ENCODE assay signal across 23 cellular contexts in the genomic region with DNA sequence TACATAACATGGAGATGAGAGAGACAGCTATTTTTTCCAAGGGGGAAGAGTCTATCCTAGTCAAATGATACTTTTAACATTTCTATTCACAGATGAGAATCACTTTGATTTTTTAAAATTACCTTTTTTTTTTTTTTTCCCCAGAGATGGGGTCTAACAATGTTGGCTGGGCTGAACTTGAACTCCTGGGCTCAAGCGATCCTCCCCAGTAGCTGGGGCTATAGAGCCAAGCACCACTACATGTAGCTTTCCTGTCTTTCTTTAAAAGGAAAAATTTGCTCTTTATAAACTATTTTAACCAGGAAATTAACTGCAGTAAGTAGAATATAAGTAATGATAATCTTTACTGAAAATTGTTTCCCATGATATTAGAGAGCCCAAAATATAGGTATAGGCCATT. TPM values are rescaled to one million over a fixed set of nuclear protein-coding genes. Genes with fewer than 3 reads are reported as not detected.
DNase-seq lines count a peak whose midpoint lies in the region; ATAC-seq and TF ChIP-seq lines count a peak whose summit lies in the region.
"Had no signal": no experiment of that assay in that cellular context is flagged by ENCODE, and none has a peak within 500 bp of the region (broad histone marks: within the 10 kb centered on the region; RNA-seq: fewer than 3 reads in every experiment).

No MANE protein-coding gene starts in this region.

- peaks cover 72% of the 10 kb centered on the region for H3K79me2 ChIP-seq in osteoblast (ENCODE audit: insufficient read depth, low read length)

- peaks cover 25% of the 10 kb centered on the region for H3K4me1 ChIP-seq in HEK293 (ENCODE audit: control insufficient read depth, insufficient read depth, low read length)
- peaks cover 41% of the 10 kb centered on the region for H3K4me1 ChIP-seq in osteoblast (ENCODE audit: insufficient read depth, low read length)

- no peaks in the 10 kb centered on the region for H3K36me3 ChIP-seq in HEK293 (ENCODE audit: control insufficient read depth in 2 of 2, insufficient read depth in 1 of 2, low read length in 2 of 2)
- peaks cover 8% of the 10 kb centered on the region for H3K36me3 ChIP-seq in osteoblast (ENCODE audit: insufficient read depth, low read length)
- H3K36me3 ChIP-seq: thyroid gland had no signal

- POLR2A ChIA-PET in HEK293 (lab: Yijun Ruan, JAX): no interaction called here

- peak; percentile 24; the same call in 1 of the 2 replicates for TF ChIP-seq CTCF in HEK293 (tag by site-specific recombination; IDR thresholded peaks at IDR 0.05)
- peak; percentile 50 for TF ChIP-seq CTCF in astrocyte of the spinal cord (IDR thresholded peaks at IDR 0.05; ENCODE audit: low read depth, low read length)
- TF ChIP-seq CTCF in fibroblast of mammary gland (conservative IDR thresholded peaks at IDR 0.05; ENCODE audit: control insufficient read depth, insufficient read depth, low read depth, low read length): peak; percentile 30
- peak; percentile 25 for TF ChIP-seq CTCF in osteoblast (IDR thresholded peaks at IDR 0.05; ENCODE audit: extremely low read depth, low read depth, low read length)

- in situ Hi-C loops in astrocyte of the spinal cord (cut with HindIII; ENCODE audit: low sequenced_read_pairs): no loop called here

- no peak overlapping the region for H3K27ac ChIP-seq in HEK293 (ENCODE audit: extremely low read depth, low read depth, low read length)
- H3K27ac ChIP-seq in osteoblast (ENCODE audit: low read depth, low read length): no peak overlapping the region
- H3K27ac ChIP-seq: RWPE1, thyroid gland had no signal

- peak overlapping the region; percentile 72 for H3K4me2 ChIP-seq in osteoblast (ENCODE audit: insufficient read depth, low read length)

- no peak overlapping the region for H2AFZ ChIP-seq in osteoblast (ENCODE audit: low read length)

- H3K9me3 ChIP-seq in HEK293 (ENCODE audit: control insufficient read depth, insufficient read depth, low read depth, low read length) (no peaks in the 10 kb centered on the region), osteoblast (ENCODE audit: low read depth, low read length) (no peaks in the 10 kb centered on the region)
- H3K9me3 ChIP-seq: thyroid gland had no signal

- H4K20me1 ChIP-seq in osteoblast (ENCODE audit: insufficient read depth, low read length): peaks cover 55% of the 10 kb centered on the region

- H3K27me3 ChIP-seq in osteoblast (ENCODE audit: insufficient read depth, low read length): no peaks in the 10 kb centered on the region
- H3K27me3 ChIP-seq: thyroid gland had no signal

- ATAC-seq in GM21529 (IDR thresholded peaks at IDR 0.05; ENCODE audit: unreplicated experiment): no peak
- ATAC-seq: activated T-cell treated with anti-CD3 and anti-CD28 coated beads, Interleukin-2, amount 50 U/mL, for 72 hours; naive thymus-derived CD4-positive, alpha-beta T cell had no signal

- DNase-seq in astrocyte of the spinal cord (ENCODE audit: low read depth, low spot score) (no peak), fibroblast of mammary gland (ENCODE audit: low read depth) (no peak), osteoblast (ENCODE audit: insufficient read length, low spot score, missing footprints) (no peak), C1 segment of cervical spinal cord (lab: John Stamatoyannopoulos, UW) (no peak), NCI-H510A (lab: John Stamatoyannopoulos, UW) (no peak), T1000 (lab: John Stamatoyannopoulos, UW) (no peak)
- DNase-seq: activated CD4-positive, CD25-positive, alpha-beta regulatory T cell treated with anti-CD3 and anti-CD28 coated beads, Interleukin-2, amount 50 U/mL, for 72 hours; activated naive CD4-positive, alpha-beta T cell treated with anti-CD3 and anti-CD28 coated beads, Interleukin-2, amount 10 ng/mL, durations not matched to agents 7 days and 5 days; activated T-cell treated with anti-CD3 and anti-CD28 coated beads, Interleukin-2, amount 50 U/mL, for 72 hours; anterior cingulate cortex; DMS79 treated with DMSO at 0.1 percent for 48 hours; H7; naive thymus-derived CD4-positive, alpha-beta T cell; NCI-H1048; NCI-H2029 treated with DMSO at 0.1 percent for 48 hours; NCI-H446; stimulated activated CD4-positive, alpha-beta T cell treated with anti-CD3 and anti-CD28 coated beads, Interleukin-1b, Interleukin-23, amount 100 ng/mL, for 48 hours; stimulated activated naive CD4-positive, alpha-beta T cell treated with Interleukin-2 at 50 U/mL for 16 hours; thyroid gland had no signal

- CTCF ChIA-PET in HEK293 (lab: Yijun Ruan, JAX): interaction anchor here (0.6 kb wide), 3 partner anchors 51 to 532 kb away, joined by 3 to 4 read pairs (median 3); no protein-coding TSS in a partner anchor

- H3K4me3 ChIP-seq in HEK293 (ENCODE audit: low read depth, low read length) (no peak overlapping the region), astrocyte of the spinal cord (ENCODE audit: low read depth, low read length) (peak overlapping the region; percentile 9), fibroblast of mammary gland (ENCODE audit: control insufficient read depth, low read depth, low read length) (no peak overlapping the region), osteoblast (ENCODE audit: insufficient read depth, low read length) (no peak overlapping the region)
- H3K4me3 ChIP-seq: thyroid gland had no signal

TF ChIP-seq in HEK293, 187 proteins besides CTCF, POLR2A, EP300 and RAD21 (continues in another document):
- no peak for TF ChIP-seq ZNF830 (tag by site-specific recombination; IDR thresholded peaks at IDR 0.05; ENCODE audit: low read depth)
- TF ChIP-seq ZBTB10 (tag by site-specific recombination; IDR thresholded peaks at IDR 0.05): no peak
- no peak for TF ChIP-seq ZNF837 (tag by site-specific recombination; IDR thresholded peaks at IDR 0.05)
- no peak for TF ChIP-seq ZNF175 (tag by site-specific recombination; IDR thresholded peaks at IDR 0.05)
- no peak for TF ChIP-seq ZNF707 (tag by site-specific recombination; IDR thresholded peaks at IDR 0.05)
- TF ChIP-seq ZXDB (tag by site-specific recombination; IDR thresholded peaks at IDR 0.05): no peak
- no peak for TF ChIP-seq PBX3 (CRISPR knock-in tag; IDR thresholded peaks at IDR 0.05)
- TF ChIP-seq MEIS1 (CRISPR knock-in tag; IDR thresholded peaks at IDR 0.05; ENCODE audit: borderline replicate concordance): no peak
- TF ChIP-seq KLF17 (tag by site-specific recombination; IDR thresholded peaks at IDR 0.05): no peak
- TF ChIP-seq KLF8 (tag by site-specific recombination; IDR thresholded peaks at IDR 0.05): no peak
- no peak for TF ChIP-seq ZNF335 (tag by site-specific recombination; conservative IDR thresholded peaks at IDR 0.05)

RNA-seq across cellular contexts. Expression of gene PRICKLE1, which starts 3.3 kb away (rescaled TPM):
- total RNA-seq in osteoblast: 13.0 and 14.7 TPM in 2 replicates
- total RNA-seq: activated CD8-positive, alpha-beta memory T cell treated with anti-CD3 and anti-CD28 coated beads for 36 hours; activated T-cell treated with anti-CD3 and anti-CD28 coated beads, Interleukin-2, amount 50 U/mL, for 72 hours had no signal
